ENCODE assay signal across 23 cellular contexts in the genomic region with DNA sequence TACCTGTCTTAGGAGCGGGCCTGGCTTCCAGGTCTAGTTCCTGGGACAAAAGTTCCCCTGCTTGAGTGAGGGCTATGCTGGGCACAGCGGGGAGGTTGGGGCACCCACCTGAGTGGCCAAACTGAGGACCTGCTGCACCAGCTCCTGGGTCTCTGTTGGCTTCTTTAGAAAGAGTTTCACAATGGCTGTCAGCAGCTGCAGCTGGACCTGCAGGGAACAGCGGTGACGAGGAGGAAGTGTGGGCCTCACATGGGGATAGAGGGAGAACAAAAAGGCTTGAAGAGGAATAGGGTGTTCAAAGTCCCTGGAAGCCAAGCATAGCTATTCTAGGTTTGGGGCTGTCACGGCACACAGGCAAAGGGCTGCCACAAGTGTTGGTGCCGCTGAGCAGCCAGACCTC. TPM values are rescaled to one million over a fixed set of nuclear protein-coding genes. Genes with fewer than 3 reads are reported as not detected.
A peak's percentile ranks its signal among the peaks of the same experiment; 100 is the strongest.
DNase-seq lines count a peak whose midpoint lies in the region; ATAC-seq and TF ChIP-seq lines count a peak whose summit lies in the region.
"Had no signal": no experiment of that assay in that cellular context is flagged by ENCODE, and none has a peak within 500 bp of the region (broad histone marks: within the 10 kb centered on the region; RNA-seq: fewer than 3 reads in every experiment).

No MANE protein-coding gene starts in this region.

- no peak overlapping the region for H3K9ac ChIP-seq in H9 (ENCODE audit: extremely low read depth, insufficient read length, low read length)

- no peaks in the 10 kb centered on the region for H3K79me1 ChIP-seq in H9 (ENCODE audit: insufficient read depth, low read depth, low read length, poor library complexity, severe bottlenecking)

- no peak overlapping the region for H2BK15ac ChIP-seq in H9 (ENCODE audit: low read depth, low read length)

- H4K5ac ChIP-seq in H9 (ENCODE audit: insufficient read length, low read depth, low read length): no peak overlapping the region

- H2AFZ ChIP-seq in H9 (ENCODE audit: low read length): no peak overlapping the region
- H2AFZ ChIP-seq: hepatocyte had no signal

- H3T11ph ChIP-seq in H9 (ENCODE audit: low read length): no peak overlapping the region

- H2BK120ac ChIP-seq in H9 (ENCODE audit: low read depth, low read length, poor library complexity, severe bottlenecking): no peak overlapping the region

- no peak overlapping the region for H4K91ac ChIP-seq in H9 (ENCODE audit: insufficient read length, low read depth, low read length)

- no peak overlapping the region for H3K18ac ChIP-seq in H9 (ENCODE audit: insufficient read length, low read depth, low read length)

- H3K56ac ChIP-seq in H9 (ENCODE audit: insufficient read length, low read depth, low read length): no peak overlapping the region

- H3K36me3 ChIP-seq in BE2C: peaks cover 70% of the 10 kb centered on the region

- TF ChIP-seq CTCF in H9 (conservative IDR thresholded peaks at IDR 0.05) (no peak), neural crest cell (conservative IDR thresholded peaks at IDR 0.05) (no peak), BE2C (IDR thresholded peaks at IDR 0.05; ENCODE audit: low read depth, low read length) (no peak)

- H4K20me1 ChIP-seq in H9 (ENCODE audit: control insufficient read depth, insufficient read depth, insufficient read length): no peaks in the 10 kb centered on the region

- H3K27ac Mint-ChIP-seq in H9 (peak overlapping the region in 2 of 3 experiments; percentile 18 to 61; a peak in 2 of 7 replicates), neural crest cell (ENCODE audit: unreplicated experiment) (peak overlapping the region; percentile 23)
- peak overlapping the region; percentile 78 for H3K27ac Mint-ChIP-seq in activated T-helper 17 cell treated with anti-CD3 and anti-CD28 coated beads, Interleukin-2, amount 50 U/mL, for 72 hours
- H3K27ac Mint-ChIP-seq: activated CD4-positive, alpha-beta T cell treated with anti-CD3 and anti-CD28 coated beads, Interleukin-2, amount 10 ng/mL, durations not matched to agents 24 days and 14 days had no signal

- H2BK20ac ChIP-seq in H9 (ENCODE audit: low read depth, low read length, poor library complexity, severe bottlenecking): no peak overlapping the region

- no peak overlapping the region for H3K14ac ChIP-seq in H9 (ENCODE audit: insufficient read depth, low read length)

- DNase-seq in SIG-M5 treated with dmso at 0.1 percent for 504 hours (lab: John Stamatoyannopoulos, UW; ENCODE audit: unreplicated experiment) (peak; percentile 12), SIG-M5 (lab: John Stamatoyannopoulos, UW) (no peak), H9 (no peak), neural crest cell (ENCODE audit: low read depth, low spot score) (no peak), NCI-H1092 (lab: John Stamatoyannopoulos, UW) (no peak), BE2C (no peak)
- DNase-seq: activated CD4-positive, alpha-beta T cell treated with anti-CD3 and anti-CD28 coated beads, Interleukin-2, amount 10 ng/mL, durations not matched to agents 24 days and 14 days; activated naive CD4-positive, alpha-beta T cell; activated T-cell treated with anti-CD3 and anti-CD28 coated beads, Interleukin-2, amount 50 U/mL, for 48 hours; esophagus squamous epithelium; foreskin melanocyte; left colon; mesendoderm; NCI-H446 treated with DMSO at 0.1 percent for 48 hours; small intestine; T-helper 9 cell; tibial artery had no signal

- H4K8ac ChIP-seq in H9 (replicated peaks; ENCODE audit: insufficient read length, low read depth, low read length): no peak overlapping the region

- H3K4me3 ChIP-seq in BE2C (ENCODE audit: low read depth, low read length): no peak overlapping the region
- H3K4me3 ChIP-seq: coronary artery, esophagus squamous epithelium, hepatocyte, stomach, tibial artery had no signal

- no peaks in the 10 kb centered on the region for H3K79me2 ChIP-seq in H9 (ENCODE audit: insufficient read depth, low read length)
- H3K79me2 ChIP-seq: hepatocyte had no signal

- no peak overlapping the region for H3K4me2 ChIP-seq in H9 (ENCODE audit: insufficient read depth, insufficient read length, low read length)
- H3K4me2 ChIP-seq: hepatocyte had no signal

- no peak overlapping the region for H3K4ac ChIP-seq in H9 (ENCODE audit: low read depth, low read length)

- ATAC-seq in activated T-helper 17 cell treated with anti-CD3 and anti-CD28 coated beads, Interleukin-2, amount 50 U/mL, for 72 hours (replicated peaks): no peak
- ATAC-seq in GM18502 (IDR thresholded peaks at IDR 0.05; ENCODE audit: poor library complexity, unreplicated experiment): no peak
- ATAC-seq: left colon had no signal

- no peak overlapping the region for H2AK5ac ChIP-seq in H9 (ENCODE audit: insufficient read length, low read length)

- H3K27ac ChIP-seq in H9 (ENCODE audit: insufficient read length, low read depth, low read length): no peak overlapping the region
- H3K27ac ChIP-seq: coronary artery, esophagus squamous epithelium, hepatocyte, tibial artery had no signal

- H3K27me3 ChIP-seq in H9 (ENCODE audit: insufficient read depth, low read length): no peaks in the 10 kb centered on the region
- H3K27me3 ChIP-seq in BE2C: no peaks in the 10 kb centered on the region
- H3K27me3 ChIP-seq: esophagus squamous epithelium, hepatocyte, stomach, tibial artery had no signal

- H3K9me3 ChIP-seq in H9 (ENCODE audit: control insufficient read depth, low read depth, low read length): no peaks in the 10 kb centered on the region
- no peaks in the 10 kb centered on the region for H3K9me3 ChIP-seq in BE2C
- H3K9me3 ChIP-seq: esophagus squamous epithelium, stomach, tibial artery had no signal

- WGBS in H9 (ENCODE audit: extremely low coverage, insufficient read length, low lambda C conversion rate): no CpG with 5 or more reads among the region's 6 CpGs

- peaks cover 25 to 88% (median 46%) of the 10 kb centered on the region in 3 experiments; a peak in 6 of 7 replicates for H3K36me3 Mint-ChIP-seq in H9 (ENCODE audit: insufficient read depth in 1 of 3, low read depth in 3 of 3)
- peaks cover 87% of the 10 kb centered on the region for H3K36me3 Mint-ChIP-seq in activated T-helper 17 cell treated with anti-CD3 and anti-CD28 coated beads, Interleukin-2, amount 50 U/mL, for 72 hours (ENCODE audit: low read depth)
- peaks cover 4% of the 10 kb centered on the region for H3K36me3 Mint-ChIP-seq in neural crest cell (ENCODE audit: low read depth)

- H3K23me2 ChIP-seq in H9 (ENCODE audit: insufficient read length, low read depth, low read length, poor library complexity, severe bottlenecking): no peaks in the 10 kb centered on the region

- no peaks in the 10 kb centered on the region for H3K4me1 ChIP-seq in H9 (ENCODE audit: insufficient read depth, low read length)
- H3K4me1 ChIP-seq in BE2C: peaks cover 17% of the 10 kb centered on the region

- H2BK5ac ChIP-seq in H9 (ENCODE audit: insufficient read length, low read length): no peak overlapping the region

- H3K23ac ChIP-seq in H9 (ENCODE audit: insufficient read length, low read depth, low read length): no peak overlapping the region

- H3K9me3 Mint-ChIP-seq in H9 (no peaks in the 10 kb centered on the region), neural crest cell (no peaks in the 10 kb centered on the region)
- no peaks in the 10 kb centered on the region for H3K9me3 Mint-ChIP-seq in activated T-helper 17 cell treated with anti-CD3 and anti-CD28 coated beads, Interleukin-2, amount 50 U/mL, for 72 hours
- H3K9me3 Mint-ChIP-seq: activated CD4-positive, alpha-beta T cell treated with anti-CD3 and anti-CD28 coated beads, Interleukin-2, amount 10 ng/mL, durations not matched to agents 24 days and 14 days had no signal

- H3K4me1 Mint-ChIP-seq in H9 (no peaks in the 10 kb centered on the region), neural crest cell (no peaks in the 10 kb centered on the region)
- H3K4me1 Mint-ChIP-seq in activated T-helper 17 cell treated with anti-CD3 and anti-CD28 coated beads, Interleukin-2, amount 50 U/mL, for 72 hours: no peaks in the 10 kb centered on the region
- H3K4me1 Mint-ChIP-seq: activated CD4-positive, alpha-beta T cell treated with anti-CD3 and anti-CD28 coated beads, Interleukin-2, amount 10 ng/mL, durations not matched to agents 24 days and 14 days had no signal

- H2BK12ac ChIP-seq in H9 (ENCODE audit: insufficient read length, low read depth, low read length): no peak overlapping the region

- H3K4me3 Mint-ChIP-seq in H9: no peak overlapping the region; a peak in 1 of 5 replicates
- no peak overlapping the region for H3K4me3 Mint-ChIP-seq in activated T-helper 17 cell treated with anti-CD3 and anti-CD28 coated beads, Interleukin-2, amount 50 U/mL, for 72 hours
- no peak overlapping the region for H3K4me3 Mint-ChIP-seq in neural crest cell
- H3K4me3 Mint-ChIP-seq: activated CD4-positive, alpha-beta T cell treated with anti-CD3 and anti-CD28 coated beads, Interleukin-2, amount 10 ng/mL, durations not matched to agents 24 days and 14 days had no signal

- H3K27me3 Mint-ChIP-seq in H9 (ENCODE audit: low read depth) (no peaks in the 10 kb centered on the region), neural crest cell (ENCODE audit: low read depth) (no peaks in the 10 kb centered on the region)
- H3K27me3 Mint-ChIP-seq in activated T-helper 17 cell treated with anti-CD3 and anti-CD28 coated beads, Interleukin-2, amount 50 U/mL, for 72 hours: no peaks in the 10 kb centered on the region
- H3K27me3 Mint-ChIP-seq: activated CD4-positive, alpha-beta T cell treated with anti-CD3 and anti-CD28 coated beads, Interleukin-2, amount 10 ng/mL, durations not matched to agents 24 days and 14 days had no signal

RNA-seq across cellular contexts. Expression of gene RASL10A, which starts 26.7 kb away (rescaled TPM):
- total RNA-seq in H9 (2021) (0.90 and 0.92 TPM in 2 replicates), neural crest cell (0.27 and 0.63 TPM in 2 replicates)
- total RNA-seq in activated T-helper 17 cell treated with anti-CD3 and anti-CD28 coated beads, Interleukin-2, amount 50 U/mL, for 72 hours: under 1 TPM; 0.58 to 0.61 TPM
- polyA plus RNA-seq in BE2C (2012; ENCODE audit: insufficient read depth, insufficient read length, low read depth): not detected
- total RNA-seq: bronchial epithelial cell had no signal

RNA-seq across cellular contexts. Expression of gene GAS2L1, which starts 35.7 kb away (rescaled TPM):
- 8.0 and 8.1 TPM in 2 replicates for total RNA-seq in H9 (2021)
- total RNA-seq in activated T-helper 17 cell treated with anti-CD3 and anti-CD28 coated beads, Interleukin-2, amount 50 U/mL, for 72 hours: 1 to 10 TPM; 1.9 to 2.9 TPM
- 7.8 and 8.9 TPM in 2 replicates for total RNA-seq in neural crest cell
- polyA plus RNA-seq in BE2C (2012; ENCODE audit: insufficient read depth, insufficient read length, low read depth): 4.2 TPM

RNA-seq across cellular contexts. Expression of gene AP1B1, which starts 46.2 kb away (rescaled TPM):
- 64.0 and 67.4 TPM in 2 replicates for total RNA-seq in H9 (2021)
- 10 to 100 TPM; 33.8 to 83.7 TPM for total RNA-seq in activated T-helper 17 cell treated with anti-CD3 and anti-CD28 coated beads, Interleukin-2, amount 50 U/mL, for 72 hours
- 56.7 and 58.4 TPM in 2 replicates for total RNA-seq in neural crest cell
- polyA plus RNA-seq in BE2C (2012; ENCODE audit: insufficient read depth, insufficient read length, low read depth): 77.3 TPM

Comparison
In these comparisons a context has a peak if more than half of its experiments do, and no peak if none do; other contexts are left out.
1. H3K27ac Mint-ChIP-seq: peak in every context shown above with its lines; median percentile 78 in activated T-helper 17 cell treated with anti-CD3 and anti-CD28 coated beads, Interleukin-2, amount 50 U/mL, for 72 hours; 40 in H9; 23 in neural crest cell.